ENCODE assay signal across 8 cellular contexts in genomic region chrX:99461223-99461622, GRCh38.
"Had no signal": no experiment of that assay in that cellular context is flagged by ENCODE, and none has a peak within 500 bp of the region (broad histone marks: within the 10 kb centered on the region; RNA-seq: fewer than 3 reads in every experiment).

No MANE protein-coding gene starts in this region.

- H3K27ac ChIP-seq: HL-60, KMS-11 had no signal

- H3K4me3 Mint-ChIP-seq: IgD-negative memory B cell had no signal

- H3K27ac Mint-ChIP-seq: IgD-negative memory B cell had no signal

- DNase-seq: Karpas-422, KBM-7, KG1 had no signal

- H3K27me3 Mint-ChIP-seq: IgD-negative memory B cell had no signal

- H3K4me1 Mint-ChIP-seq: IgD-negative memory B cell had no signal

- ATAC-seq: K562 had no signal

- H3K4me3 ChIP-seq: K562 had no signal

- H3K36me3 Mint-ChIP-seq: IgD-negative memory B cell had no signal

- H3K4me2 ChIP-seq: KMS-11 had no signal

- H3K9ac ChIP-seq: KMS-11 had no signal

- FAIRE-seq: HTR-8/SVneo, K562 had no signal
